ENCODE assay signal across 8 cellular contexts in genomic region chr18:76823574-76823973, GRCh38. TPM values are rescaled to one million over a fixed set of nuclear protein-coding genes. Genes with fewer than 3 reads are reported as not detected.
DNase-seq lines count a peak whose midpoint lies in the region; ATAC-seq and TF ChIP-seq lines count a peak whose summit lies in the region.

No MANE protein-coding gene starts in this region.

- H2AFZ ChIP-seq in MM.1S (ENCODE audit: low read length), result no peak overlapping the region

- H3K27me3 Mint-ChIP-seq in chondrocyte (ENCODE audit: low read depth), result no peaks in the 10 kb centered on the region

- H4K20me1 ChIP-seq in MM.1S (ENCODE audit: insufficient read depth, low read length), result no peaks in the 10 kb centered on the region

- ATAC-seq in GM19452 (IDR thresholded peaks at IDR 0.05; ENCODE audit: unreplicated experiment), result no peak

- peaks cover 9% of the 10 kb centered on the region; the same call in 1 of the 2 replicates for H3F3A ChIP-seq in MM.1S (ENCODE audit: insufficient read depth, low read length)

- peaks cover 2% of the 10 kb centered on the region for H3K36me3 Mint-ChIP-seq in chondrocyte (ENCODE audit: low read depth)

- peaks cover 50% of the 10 kb centered on the region for H3K4me1 Mint-ChIP-seq in chondrocyte (ENCODE audit: low read depth)

- peak overlapping the region; percentile 76; the same call in 1 of the 2 replicates for H3K9ac ChIP-seq in MM.1S (ENCODE audit: low read length)

- no peak overlapping the region for H3K27ac ChIP-seq in MM.1S (ENCODE audit: low read length)
- peak overlapping the region; percentile 86 for H3K27ac ChIP-seq in vagina

- peak; percentile 20 for DNase-seq in GF-D8 (lab: John Stamatoyannopoulos, UW)
- DNase-seq in MM.1S, result no peak
- DNase-seq in chondrocyte (ENCODE audit: low spot score), result no peak
- DNase-seq in vagina (ENCODE audit: extremely low spot score in 2 of 2), result no peak
- no peak for DNase-seq in DMS 273 (lab: John Stamatoyannopoulos, UW; ENCODE audit: unreplicated experiment)
- DNase-seq in NOMO-1 treated with DMSO at 0.1 percent for 48 hours (lab: John Stamatoyannopoulos, UW; ENCODE audit: unreplicated experiment), result no peak

- no peaks in the 10 kb centered on the region for H3K4me1 ChIP-seq in MM.1S (ENCODE audit: low read length)
- peaks cover 38% of the 10 kb centered on the region for H3K4me1 ChIP-seq in mononuclear cell (ENCODE audit: insufficient read depth, low read length)
- peaks cover 44% of the 10 kb centered on the region for H3K4me1 ChIP-seq in vagina

- peak overlapping the region; percentile 49 for H3K27ac Mint-ChIP-seq in chondrocyte (ENCODE audit: unreplicated experiment)

- H3K4me2 ChIP-seq in MM.1S (ENCODE audit: low read depth, low read length), result peak overlapping the region; percentile 72; the same call in 1 of the 2 replicates

- H3K36me3 ChIP-seq in MM.1S (replicated peaks; ENCODE audit: insufficient read depth, low read length), result no peaks in the 10 kb centered on the region
- no peaks in the 10 kb centered on the region for H3K36me3 ChIP-seq in vagina

- TF ChIP-seq CTCF in MM.1S (IDR thresholded peaks at IDR 0.05; ENCODE audit: low read length) (no peak), chondrocyte (IDR thresholded peaks at IDR 0.05) (peak; percentile 64), vagina (IDR thresholded peaks at IDR 0.05) (no peak)

- H3K9me3 ChIP-seq in MM.1S (replicated peaks; ENCODE audit: insufficient read depth, low read length), result no peaks in the 10 kb centered on the region
- no peaks in the 10 kb centered on the region for H3K9me3 ChIP-seq in mononuclear cell (ENCODE audit: low read depth, low read length)
- no peaks in the 10 kb centered on the region for H3K9me3 ChIP-seq in vagina

- H3K27me3 ChIP-seq in MM.1S (replicated peaks; ENCODE audit: insufficient read depth, low read length) (no peaks in the 10 kb centered on the region), mononuclear cell (ENCODE audit: insufficient read depth, low read length) (no peaks in the 10 kb centered on the region), vagina (no peaks in the 10 kb centered on the region)

- H3K4me3 ChIP-seq in MM.1S (ENCODE audit: low read length), result peak overlapping the region; percentile 79
- peak overlapping the region; percentile 69 for H3K4me3 ChIP-seq in mononuclear cell (ENCODE audit: low read length)
- H3K4me3 ChIP-seq in vagina, result peak overlapping the region; percentile 59 to 92

- intact Hi-C loops in vagina (cut with DNase I), result no loop called here

- no peak for TF ChIP-seq POLR2A in vagina (IDR thresholded peaks at IDR 0.05)

- peaks cover 58% of the 10 kb centered on the region for H3K79me2 ChIP-seq in MM.1S (ENCODE audit: low read length)

- peak overlapping the region; percentile 70 for H3K4me3 Mint-ChIP-seq in chondrocyte (ENCODE audit: unreplicated experiment)

- no peaks in the 10 kb centered on the region for H3K9me3 Mint-ChIP-seq in chondrocyte (ENCODE audit: low read depth)

- H3K9me2 ChIP-seq in MM.1S (replicated peaks; ENCODE audit: insufficient read depth, low read length), result no peaks in the 10 kb centered on the region

RNA-seq across cellular contexts. Expression of gene ZNF236, which starts 1.2 kb away (rescaled TPM):
- total RNA-seq in chondrocyte (14.3 to 20.2 TPM (median 16.1 TPM) in 3 replicates), mononuclear cell (21.4 TPM), vagina (14.5 TPM)
